1 cellular context compared by ENCODE assay signal in the genomic region with DNA sequence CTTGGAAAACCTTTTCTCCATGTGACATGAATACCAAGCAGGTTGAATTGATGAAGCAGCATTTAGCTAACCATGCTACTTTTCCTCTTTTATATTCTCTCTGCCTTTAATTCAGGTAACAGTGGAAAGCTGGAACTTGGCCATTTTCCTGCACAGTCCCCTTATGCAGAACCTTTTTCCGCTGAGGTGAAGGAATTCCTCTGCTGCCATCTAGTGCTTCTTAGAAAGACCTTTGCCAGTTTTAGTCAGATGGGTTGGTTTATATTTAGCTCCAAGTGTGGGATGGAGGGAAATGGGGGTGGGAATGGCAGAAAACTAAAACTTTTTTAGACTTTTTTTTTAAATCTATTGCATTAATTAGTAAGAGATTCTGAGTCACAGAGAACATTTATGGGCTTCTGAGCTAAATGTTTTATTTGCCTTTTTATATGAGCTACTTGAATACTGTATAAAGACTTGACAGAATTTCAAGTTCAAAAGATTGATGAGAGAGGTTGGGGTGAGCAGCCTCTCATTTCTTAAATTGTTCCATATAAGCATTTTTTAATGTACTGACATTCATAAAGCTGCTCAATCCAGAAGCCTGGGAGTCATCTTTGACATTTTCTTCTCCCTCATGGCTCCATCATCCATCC.
TF ChIP-seq lines count a peak whose summit lies in the region.

No MANE protein-coding gene starts in this region.

TF ChIP-seq in H1, 55 proteins besides CTCF, POLR2A, EP300 and RAD21:
- TF ChIP-seq CEBPB (IDR thresholded peaks at IDR 0.05; ENCODE audit: low read depth, low read length) (no peak), SIN3A (conservative IDR thresholded peaks at IDR 0.05 in 1 of 2, IDR thresholded peaks at IDR 0.05 in 1 of 2; ENCODE audit: low read depth in 1 of 2, low read length in 2 of 2) (no peak), SP2 (IDR thresholded peaks at IDR 0.05; ENCODE audit: low read length) (no peak)
